ENCODE assay signal across 3 cellular contexts in the genomic region with DNA sequence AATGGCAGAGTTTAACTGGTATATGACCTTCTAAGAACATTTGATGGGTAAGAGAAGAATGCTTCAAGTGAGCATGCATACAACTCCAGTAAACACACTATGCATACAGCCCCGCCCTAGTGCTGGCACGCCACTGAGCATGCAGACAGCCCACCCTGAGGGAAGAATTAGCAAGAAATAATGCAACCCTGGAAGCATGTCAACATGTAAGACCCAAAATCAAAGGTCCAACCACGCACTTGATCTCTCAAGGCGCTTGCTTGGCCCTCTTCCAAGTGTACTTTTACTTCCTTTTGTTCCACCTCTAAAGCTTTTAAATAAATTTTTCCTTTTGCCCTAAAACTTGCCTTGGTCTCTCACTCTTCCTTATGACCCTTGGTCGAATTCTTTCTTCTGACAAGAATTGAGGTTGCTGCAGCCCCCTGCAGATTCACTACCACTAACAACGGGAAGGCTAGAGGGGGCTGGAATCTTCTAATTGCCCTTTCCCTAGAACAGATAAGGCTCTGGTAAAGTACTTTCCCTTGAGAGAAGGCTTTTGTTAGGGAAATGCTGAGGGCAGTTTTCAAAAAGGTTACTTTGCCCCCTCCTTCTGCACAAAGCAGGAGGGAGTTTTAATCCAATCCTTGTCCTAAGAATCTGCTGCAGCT.
TF ChIP-seq lines count a peak whose summit lies in the region.

No MANE protein-coding gene starts in this region.

TF ChIP-seq in A549, 52 proteins besides CTCF, POLR2A, EP300 and RAD21:
- TF ChIP-seq PBX3 (IDR thresholded peaks at IDR 0.05), result no peak
- TF ChIP-seq EHF (CRISPR knock-in tag; IDR thresholded peaks at IDR 0.05), result no peak
- no peak for TF ChIP-seq ATOH8 (CRISPR knock-in tag; IDR thresholded peaks at IDR 0.05; ENCODE audit: low read depth)
- TF ChIP-seq KDM1A (IDR thresholded peaks at IDR 0.05; ENCODE audit: low read depth), result no peak
- no peak for TF ChIP-seq MAZ (IDR thresholded peaks at IDR 0.05; ENCODE audit: borderline replicate concordance, low read depth, low read length)
- TF ChIP-seq FOXS1 (CRISPR knock-in tag; IDR thresholded peaks at IDR 0.05), result no peak
- no peak for TF ChIP-seq MAFK (IDR thresholded peaks at IDR 0.05; ENCODE audit: partially characterized antibody)
- no peak for TF ChIP-seq NFE2L2 (conservative IDR thresholded peaks at IDR 0.05; ENCODE audit: low read length)
- no peak for TF ChIP-seq NR3C1 (IDR thresholded peaks at IDR 0.05)
- TF ChIP-seq, protein P1, sequence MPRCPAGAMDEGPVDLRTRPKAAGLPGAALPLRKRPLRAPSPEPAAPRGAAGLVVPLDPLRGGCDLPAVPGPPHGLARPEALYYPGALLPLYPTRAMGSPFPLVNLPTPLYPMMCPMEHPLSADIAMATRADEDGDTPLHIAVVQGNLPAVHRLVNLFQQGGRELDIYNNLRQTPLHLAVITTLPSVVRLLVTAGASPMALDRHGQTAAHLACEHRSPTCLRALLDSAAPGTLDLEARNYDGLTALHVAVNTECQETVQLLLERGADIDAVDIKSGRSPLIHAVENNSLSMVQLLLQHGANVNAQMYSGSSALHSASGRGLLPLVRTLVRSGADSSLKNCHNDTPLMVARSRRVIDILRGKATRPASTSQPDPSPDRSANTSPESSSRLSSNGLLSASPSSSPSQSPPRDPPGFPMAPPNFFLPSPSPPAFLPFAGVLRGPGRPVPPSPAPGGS (IDR thresholded peaks at IDR 0.05), result no peak
- TF ChIP-seq ZFP36 (IDR thresholded peaks at IDR 0.05; ENCODE audit: borderline replicate concordance, partially characterized antibody), result no peak
- no peak for TF ChIP-seq CBX8 (IDR thresholded peaks at IDR 0.05)
- no peak for TF ChIP-seq MAX (IDR thresholded peaks at IDR 0.05)
- TF ChIP-seq TP53 (CRISPR knock-in tag; IDR thresholded peaks at IDR 0.05), result no peak
- no peak for TF ChIP-seq SREBF2 (IDR thresholded peaks at IDR 0.05)
- TF ChIP-seq RCOR1 (IDR thresholded peaks at IDR 0.05; ENCODE audit: low read depth, low read length), result no peak
- TF ChIP-seq MYC (IDR thresholded peaks at IDR 0.05; ENCODE audit: borderline replicate concordance, low read length), result no peak

TF ChIP-seq in K562, 482 proteins besides CTCF, POLR2A, EP300 and RAD21:
- TF ChIP-seq TCF7 (IDR thresholded peaks at IDR 0.05; ENCODE audit: borderline replicate concordance) (no peak), NFIC (IDR thresholded peaks at IDR 0.05) (peak; percentile 62)

TF ChIP-seq in HepG2, 621 proteins besides CTCF, POLR2A, EP300 and RAD21:
- TF ChIP-seq ETV5 (CRISPR knock-in tag; IDR thresholded peaks at IDR 0.05; ENCODE audit: borderline replicate concordance), result no peak
- no peak for TF ChIP-seq SYNCRIP (IDR thresholded peaks at IDR 0.05; ENCODE audit: insufficient read depth, low read depth, low read length)
- TF ChIP-seq SETDB1 (CRISPR knock-in tag; IDR thresholded peaks at IDR 0.05; ENCODE audit: borderline replicate concordance), result no peak
